ENCODE assay signal across 1 cellular context in the genomic region with DNA sequence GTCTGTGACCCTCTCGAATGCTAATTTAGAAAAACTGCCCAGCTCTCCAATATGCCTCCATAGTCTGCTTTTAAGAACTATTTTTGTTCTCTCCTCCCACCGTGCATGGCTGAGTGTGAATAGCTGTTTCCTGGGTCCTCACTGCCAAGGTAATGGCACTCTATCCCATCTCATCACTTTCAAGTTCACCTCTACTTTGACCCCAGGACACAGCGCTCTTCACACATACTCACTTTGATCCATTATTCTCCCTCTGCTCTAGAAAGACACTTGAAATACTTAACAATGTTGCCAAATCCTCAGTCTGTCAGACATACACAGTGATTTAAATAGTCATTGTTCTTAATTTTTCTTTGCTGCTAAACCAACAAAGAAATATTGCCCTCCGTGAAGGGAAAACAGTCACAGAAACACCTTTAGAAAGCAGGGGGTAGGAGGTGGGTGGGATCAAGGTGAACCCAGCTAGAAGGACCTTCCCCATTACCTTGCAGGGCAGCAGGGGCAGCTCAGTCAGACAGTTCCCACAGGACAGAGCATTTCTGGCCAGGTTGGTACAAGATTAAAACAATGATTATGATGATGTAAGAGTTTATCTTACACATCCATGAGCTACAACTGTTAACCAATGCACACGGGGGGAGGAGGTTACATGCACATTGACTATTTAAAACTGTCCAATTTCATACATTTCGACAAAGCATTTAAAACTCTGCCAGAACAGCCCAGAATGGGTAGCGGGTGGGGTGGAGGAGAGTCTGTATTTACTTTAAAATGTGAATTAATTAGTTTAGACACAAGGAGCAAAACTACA.
TF ChIP-seq lines count a peak whose summit lies in the region.

No MANE protein-coding gene starts in this region.

TF ChIP-seq in HepG2, 621 proteins besides CTCF, POLR2A, EP300 and RAD21 (continued from another document and continues in another):
- TF ChIP-seq CSRNP1 (CRISPR knock-in tag; IDR thresholded peaks at IDR 0.05): no peak
- TF ChIP-seq ZNF75D (CRISPR knock-in tag; IDR thresholded peaks at IDR 0.05; ENCODE audit: borderline replicate concordance): no peak
- TF ChIP-seq ZBTB8A (CRISPR knock-in tag; IDR thresholded peaks at IDR 0.05; ENCODE audit: borderline replicate concordance, low read depth): no peak
- TF ChIP-seq PPARG (CRISPR knock-in tag; conservative IDR thresholded peaks at IDR 0.05): no peak
- no peak for TF ChIP-seq ZBTB44 (CRISPR knock-in tag; IDR thresholded peaks at IDR 0.05)
- TF ChIP-seq MAFK (conservative IDR thresholded peaks at IDR 0.05 in 1 of 2, IDR thresholded peaks at IDR 0.05 in 1 of 2; ENCODE audit: low read length in 2 of 2): no peak
- TF ChIP-seq ZFP36L2 (CRISPR knock-in tag; IDR thresholded peaks at IDR 0.05): no peak
- no peak for TF ChIP-seq FOSL1 (CRISPR knock-in tag; IDR thresholded peaks at IDR 0.05; ENCODE audit: borderline replicate concordance)
- no peak for TF ChIP-seq ZNF552 (CRISPR knock-in tag; IDR thresholded peaks at IDR 0.05; ENCODE audit: borderline replicate concordance)
- TF ChIP-seq SAP130 (CRISPR knock-in tag; IDR thresholded peaks at IDR 0.05; ENCODE audit: low read depth): peak; percentile 43; the same call in 1 of the 2 replicates
- peak; percentile 50; the same call in 1 of the 2 replicates for TF ChIP-seq GFI1 (CRISPR knock-in tag; IDR thresholded peaks at IDR 0.05; ENCODE audit: borderline replicate concordance)
- TF ChIP-seq ZNF20 (CRISPR knock-in tag; IDR thresholded peaks at IDR 0.05): no peak
- TF ChIP-seq SP5 (CRISPR knock-in tag; IDR thresholded peaks at IDR 0.05; ENCODE audit: borderline replicate concordance, low read depth): peak; percentile 23; the same call in 1 of the 2 replicates
- peak; percentile 71 for TF ChIP-seq TBX2 (CRISPR knock-in tag; IDR thresholded peaks at IDR 0.05; ENCODE audit: borderline replicate concordance)
- no peak for TF ChIP-seq ZNF713 (CRISPR knock-in tag; IDR thresholded peaks at IDR 0.05)
- TF ChIP-seq ATAD3A (CRISPR knock-in tag; IDR thresholded peaks at IDR 0.05): no peak
- TF ChIP-seq SMAD1 (CRISPR knock-in tag; IDR thresholded peaks at IDR 0.05; ENCODE audit: borderline replicate concordance, low read depth): no peak
- peak; percentile 70; the same call in 1 of the 2 replicates for TF ChIP-seq TBX3 (IDR thresholded peaks at IDR 0.05; ENCODE audit: borderline replicate concordance)
- TF ChIP-seq PHF8 (CRISPR knock-in tag; IDR thresholded peaks at IDR 0.05): peak; percentile 20; the same call in 1 of the 2 replicates
- TF ChIP-seq ZNF24 (IDR thresholded peaks at IDR 0.05): no peak
- TF ChIP-seq TFE3 (CRISPR knock-in tag; IDR thresholded peaks at IDR 0.05): no peak
- TF ChIP-seq KDM3A (CRISPR knock-in tag; IDR thresholded peaks at IDR 0.05; ENCODE audit: low read depth): no peak
- no peak for TF ChIP-seq POLR2AphosphoS2 (IDR thresholded peaks at IDR 0.05; ENCODE audit: low read depth, low read length)
- TF ChIP-seq SOX13 (IDR thresholded peaks at IDR 0.05): peak; percentile 71; the same call in 1 of the 2 replicates
- TF ChIP-seq SOX13 (CRISPR knock-in tag; conservative IDR thresholded peaks at IDR 0.05 in 1 of 2, IDR thresholded peaks at IDR 0.05 in 1 of 2): peak in 1 of 2 experiments; percentile 82; a peak in 2 of 4 replicates
- no peak for TF ChIP-seq CERS6 (CRISPR knock-in tag; IDR thresholded peaks at IDR 0.05)
- TF ChIP-seq, protein P1, sequence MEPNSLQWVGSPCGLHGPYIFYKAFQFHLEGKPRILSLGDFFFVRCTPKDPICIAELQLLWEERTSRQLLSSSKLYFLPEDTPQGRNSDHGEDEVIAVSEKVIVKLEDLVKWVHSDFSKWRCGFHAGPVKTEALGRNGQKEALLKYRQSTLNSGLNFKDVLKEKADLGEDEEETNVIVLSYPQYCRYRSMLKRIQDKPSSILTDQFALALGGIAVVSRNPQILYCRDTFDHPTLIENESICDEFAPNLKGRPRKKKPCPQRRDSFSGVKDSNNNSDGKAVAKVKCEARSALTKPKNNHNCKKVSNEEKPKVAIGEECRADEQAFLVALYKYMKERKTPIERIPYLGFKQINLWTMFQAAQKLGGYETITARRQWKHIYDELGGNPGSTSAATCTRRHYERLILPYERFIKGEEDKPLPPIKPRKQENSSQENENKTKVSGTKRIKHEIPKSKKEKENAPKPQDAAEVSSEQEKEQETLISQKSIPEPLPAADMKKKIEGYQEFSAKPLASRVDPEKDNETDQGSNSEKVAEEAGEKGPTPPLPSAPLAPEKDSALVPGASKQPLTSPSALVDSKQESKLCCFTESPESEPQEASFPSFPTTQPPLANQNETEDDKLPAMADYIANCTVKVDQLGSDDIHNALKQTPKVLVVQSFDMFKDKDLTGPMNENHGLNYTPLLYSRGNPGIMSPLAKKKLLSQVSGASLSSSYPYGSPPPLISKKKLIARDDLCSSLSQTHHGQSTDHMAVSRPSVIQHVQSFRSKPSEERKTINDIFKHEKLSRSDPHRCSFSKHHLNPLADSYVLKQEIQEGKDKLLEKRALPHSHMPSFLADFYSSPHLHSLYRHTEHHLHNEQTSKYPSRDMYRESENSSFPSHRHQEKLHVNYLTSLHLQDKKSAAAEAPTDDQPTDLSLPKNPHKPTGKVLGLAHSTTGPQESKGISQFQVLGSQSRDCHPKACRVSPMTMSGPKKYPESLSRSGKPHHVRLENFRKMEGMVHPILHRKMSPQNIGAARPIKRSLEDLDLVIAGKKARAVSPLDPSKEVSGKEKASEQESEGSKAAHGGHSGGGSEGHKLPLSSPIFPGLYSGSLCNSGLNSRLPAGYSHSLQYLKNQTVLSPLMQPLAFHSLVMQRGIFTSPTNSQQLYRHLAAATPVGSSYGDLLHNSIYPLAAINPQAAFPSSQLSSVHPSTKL (CRISPR knock-in tag; IDR thresholded peaks at IDR 0.05): no peak; the same call in 1 of the 2 replicates
- no peak for TF ChIP-seq ZNF629 (CRISPR knock-in tag; conservative IDR thresholded peaks at IDR 0.05)
- TF ChIP-seq ZNF574 (CRISPR knock-in tag; IDR thresholded peaks at IDR 0.05): 0 out of 2 replicates have a peak, but pooled peaks have one; percentile 11
- TF ChIP-seq ZNF382 (CRISPR knock-in tag; IDR thresholded peaks at IDR 0.05; ENCODE audit: borderline replicate concordance): no peak
- no peak for TF ChIP-seq TSC22D2 (CRISPR knock-in tag; IDR thresholded peaks at IDR 0.05; ENCODE audit: borderline replicate concordance)
- TF ChIP-seq ZNF674 (CRISPR knock-in tag; IDR thresholded peaks at IDR 0.05; ENCODE audit: low read depth): no peak
- TF ChIP-seq PBX3 (CRISPR knock-in tag; IDR thresholded peaks at IDR 0.05; ENCODE audit: borderline replicate concordance): no peak
- no peak for TF ChIP-seq CC2D1A (CRISPR knock-in tag; IDR thresholded peaks at IDR 0.05)
- no peak for TF ChIP-seq ZNF790 (CRISPR knock-in tag; IDR thresholded peaks at IDR 0.05; ENCODE audit: borderline replicate concordance)
- no peak for TF ChIP-seq PCBP2 (optimal IDR thresholded peaks at IDR 0.05; ENCODE audit: low read depth, low read length, poor library complexity, severe bottlenecking)
- TF ChIP-seq ZNF678 (CRISPR knock-in tag; IDR thresholded peaks at IDR 0.05): no peak
- TF ChIP-seq HDAC2 (CRISPR knock-in tag; IDR thresholded peaks at IDR 0.05): no peak
- TF ChIP-seq PREB (CRISPR knock-in tag; IDR thresholded peaks at IDR 0.05): no peak
- no peak for TF ChIP-seq NR1H2 (CRISPR knock-in tag; IDR thresholded peaks at IDR 0.05; ENCODE audit: borderline replicate concordance, low read depth)
- no peak for TF ChIP-seq ETV5 (CRISPR knock-in tag; IDR thresholded peaks at IDR 0.05; ENCODE audit: borderline replicate concordance)
- no peak for TF ChIP-seq KDM1A (CRISPR knock-in tag; IDR thresholded peaks at IDR 0.05)
- TF ChIP-seq TOPORS (CRISPR knock-in tag; IDR thresholded peaks at IDR 0.05): no peak
- TF ChIP-seq ZNF251 (CRISPR knock-in tag; IDR thresholded peaks at IDR 0.05): no peak
- peak; percentile 81 for TF ChIP-seq TCF7 (IDR thresholded peaks at IDR 0.05; ENCODE audit: low read depth)
